Comparison of ENCODE assay signal across 21 cellular contexts in the genomic region with DNA sequence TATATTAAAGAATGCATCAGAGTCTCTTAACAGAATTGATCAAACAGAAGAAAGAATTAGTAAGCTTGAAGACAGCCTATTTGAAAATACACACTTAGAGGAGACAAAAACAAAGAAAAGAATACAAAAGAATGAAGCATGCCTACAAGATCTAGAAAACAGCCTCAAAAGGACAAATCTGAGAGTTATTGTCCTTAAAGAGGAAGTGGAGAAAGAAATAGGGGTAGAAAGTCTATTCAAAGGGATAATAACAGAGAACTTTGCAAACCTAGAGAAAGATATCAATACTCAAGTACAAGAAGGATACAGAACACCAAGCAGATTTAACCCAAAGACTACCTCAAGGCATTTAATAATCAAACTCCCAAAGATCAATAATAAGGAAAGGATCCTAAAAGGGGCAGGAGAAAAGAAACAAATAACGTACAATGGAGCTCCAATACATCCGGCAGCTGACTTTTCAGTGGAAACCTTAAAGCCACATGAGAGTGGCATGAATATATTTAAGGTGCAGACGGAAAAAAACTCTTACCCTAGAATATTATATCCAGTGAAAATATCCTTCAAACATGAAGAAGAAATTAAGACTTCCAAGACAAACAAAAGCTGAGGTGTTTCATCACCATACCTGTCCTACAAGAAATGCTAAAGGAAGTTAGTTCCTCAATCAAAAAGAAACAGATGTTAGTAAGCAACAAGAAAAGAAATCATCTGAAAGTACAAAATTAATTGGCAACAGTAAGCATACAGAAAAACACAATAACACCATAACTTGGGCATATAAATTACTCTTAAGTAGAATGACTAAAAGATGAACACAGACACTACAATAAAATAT.
"Had no signal": no experiment of that assay in that cellular context is flagged by ENCODE, and none has a peak within 500 bp of the region (broad histone marks: within the 10 kb centered on the region; RNA-seq: fewer than 3 reads in every experiment).

No MANE protein-coding gene starts in this region.

- H3K27ac ChIP-seq: dorsolateral prefrontal cortex, epithelial cell of prostate, esophagus muscularis mucosa, gastroesophageal sphincter, neutrophil, right atrium auricular region, stomach, thoracic aorta, transverse colon had no signal

- H3K27me3 Mint-ChIP-seq: naive thymus-derived CD4-positive, alpha-beta T cell had no signal

- H3K27me3 ChIP-seq: dorsolateral prefrontal cortex, esophagus muscularis mucosa, gastroesophageal sphincter, neutrophil, right atrium auricular region, stomach, transverse colon had no signal

- H3K4me1 ChIP-seq: esophagus muscularis mucosa, gastroesophageal sphincter, right atrium auricular region had no signal

- H3K4me3 ChIP-seq: dorsolateral prefrontal cortex, esophagus muscularis mucosa, gastroesophageal sphincter, right atrium auricular region, stomach, thoracic aorta, transverse colon had no signal

- H3K36me3 ChIP-seq: esophagus muscularis mucosa, gastroesophageal sphincter, neutrophil, right atrium auricular region, thoracic aorta, transverse colon had no signal

- DNase-seq: cortex of kidney; dorsolateral prefrontal cortex; effector CD8-positive, alpha-beta T cell; glutamatergic neuron; left cardiac atrium; left ventricle myocardium superior; mesendoderm; naive thymus-derived CD4-positive, alpha-beta T cell; small intestine; stimulated activated CD4-positive, alpha-beta T cell treated with anti-CD3 and anti-CD28 coated beads, Interleukin-12 subunit alpha, Interleukin-12 subunit beta, amount 100 ng/mL, for 4 hours; stimulated activated naive CD4-positive, alpha-beta T cell; stomach; substantia nigra; transverse colon had no signal

- H3K9me3 ChIP-seq: esophagus muscularis mucosa, gastroesophageal sphincter, neutrophil, right atrium auricular region, stomach, thoracic aorta, transverse colon had no signal

- FAIRE-seq: keratinocyte, small intestine had no signal

- ATAC-seq: gastroesophageal sphincter; left cardiac atrium; left ventricle myocardium superior; naive thymus-derived CD4-positive, alpha-beta T cell had no signal
